ENCODE assay signal across 32 cellular contexts in the genomic region with DNA sequence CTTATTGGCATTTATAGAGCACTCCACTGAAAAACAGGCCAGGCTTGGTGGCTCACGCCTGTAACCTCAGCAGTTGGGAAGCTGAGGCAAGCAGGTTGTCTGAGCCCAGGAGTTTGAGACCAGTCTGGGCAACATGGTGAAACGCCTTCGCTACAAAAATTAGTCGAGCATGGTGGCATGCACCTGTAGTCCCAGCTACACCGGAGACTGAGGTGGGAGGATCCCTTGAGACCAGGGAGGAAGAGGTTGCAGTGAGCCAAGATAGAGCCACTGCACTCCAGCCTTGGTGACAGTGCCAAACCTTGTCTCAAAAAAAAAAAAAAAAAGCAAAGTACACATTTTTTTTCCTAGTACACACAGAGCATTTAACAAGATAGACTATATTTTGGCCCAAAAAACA.
"Had no signal": no experiment of that assay in that cellular context is flagged by ENCODE, and none has a peak within 500 bp of the region (broad histone marks: within the 10 kb centered on the region; RNA-seq: fewer than 3 reads in every experiment).

No MANE protein-coding gene starts in this region.

- H3K9me2 ChIP-seq: SK-N-SH had no signal

- H3K9me3 ChIP-seq: MG63, SJSA1, SK-N-SH had no signal

- ATAC-seq: activated T-cell treated with anti-CD3 and anti-CD28 coated beads, Interleukin-2, amount 50 U/mL, for 4 hours; Panc1 had no signal

- H3K4me1 ChIP-seq: SJSA1 had no signal

- H3K4me2 ChIP-seq: SK-N-SH had no signal

- H3K27me3 Mint-ChIP-seq: activated CD4-positive, alpha-beta memory T cell treated with anti-CD3 and anti-CD28 coated beads for 36 hours; activated naive CD8-positive, alpha-beta T cell treated with anti-CD3 and anti-CD28 coated beads for 36 hours had no signal

- H3K27me3 ChIP-seq: brain microvascular endothelial cell, MG63, SJSA1 had no signal

- H3K4me1 Mint-ChIP-seq: activated naive CD4-positive, alpha-beta T cell treated with anti-CD3 and anti-CD28 coated beads, Interleukin-2, amount 10 ng/mL, durations not matched to agents 7 days and 5 days had no signal

- H3K9me3 Mint-ChIP-seq: activated CD4-positive, alpha-beta memory T cell treated with anti-CD3 and anti-CD28 coated beads for 36 hours; activated naive CD4-positive, alpha-beta T cell treated with anti-CD3 and anti-CD28 coated beads, Interleukin-2, amount 10 ng/mL, durations not matched to agents 7 days and 5 days; activated naive CD8-positive, alpha-beta T cell treated with anti-CD3 and anti-CD28 coated beads for 36 hours; activated T-cell treated with anti-CD3 and anti-CD28 coated beads, Interleukin-2, amount 50 U/mL, for 4 hours; activated T-helper 1 cell treated with anti-CD3 and anti-CD28 coated beads, Interleukin-12 subunit alpha, Interleukin-12 subunit beta, Interleukin-2, Interleukin-4 antibody, amounts not matched to agents 30 ng/mL and 10 ng/mL and 1 ng/mL, durations not matched to agents 14 hours and 24 hours and 36 hours; T-helper 1 cell treated with Interleukin-12 subunit alpha and Interleukin-12 subunit beta and Interleukin-4 antibody, amounts not matched to agents 30 μg/mL and 1 μg/mL, for 36 hours; T-helper 2 cell treated with Interferon-gamma antibody and Interleukin-4, amounts not matched to agents 5 μg/mL and 100 μg/mL, for 36 hours had no signal

- H3K36me3 Mint-ChIP-seq: activated CD4-positive, alpha-beta memory T cell treated with anti-CD3 and anti-CD28 coated beads for 36 hours; activated naive CD4-positive, alpha-beta T cell treated with anti-CD3 and anti-CD28 coated beads, Interleukin-2, amount 10 ng/mL, durations not matched to agents 7 days and 5 days; activated naive CD8-positive, alpha-beta T cell treated with anti-CD3 and anti-CD28 coated beads for 36 hours had no signal

- H3K27ac ChIP-seq: brain microvascular endothelial cell, SJSA1 had no signal

- H3K36me3 ChIP-seq: brain microvascular endothelial cell, MG63, SJSA1 had no signal

- DNase-seq: activated CD4-positive, alpha-beta memory T cell treated with anti-CD3 and anti-CD28 coated beads for 36 hours; activated CD4-positive, alpha-beta T cell treated with anti-CD3 and anti-CD28 coated beads for 4 hours; activated CD4-positive, alpha-beta T cell treated with anti-CD3 and anti-CD28 coated beads, Interleukin-2, amount 50 U/mL, for 1 hour; activated CD4-positive, CD25-positive, alpha-beta regulatory T cell treated with anti-CD3 and anti-CD28 coated beads, Interleukin-2, amount 50 U/mL, for 72 hours; activated CD8-positive, alpha-beta memory T cell treated with anti-CD3 and anti-CD28 coated beads, Interleukin-2, amount 50 U/mL, for 4 hours; activated gamma-delta T cell treated with Interleukin-2 at 50 U/mL for 16 hours; activated naive CD4-positive, alpha-beta T cell treated with anti-CD3 and anti-CD28 coated beads, Interleukin-2, amount 10 ng/mL, durations not matched to agents 7 days and 5 days; activated naive CD8-positive, alpha-beta T cell treated with anti-CD3 and anti-CD28 coated beads for 36 hours; activated T-cell treated with anti-CD3 and anti-CD28 coated beads for 4 hours; activated T-cell treated with anti-CD3 and anti-CD28 coated beads, Interleukin-2, amount 50 U/mL, for 4 hours; amniotic stem cell; aorta; brain microvascular endothelial cell; central memory CD4-positive, alpha-beta T cell; Kasumi-1; MG63; NCI-H1048; NCI-H1436 treated with DMSO at 0.1 percent for 48 hours; NCI-H1694 treated with DMSO at 0.1 percent for 48 hours; NCI-H2029; NCI-H2171; NCI-H510A; NCI-H526; NCI-H748 treated with DMSO at 0.1 percent for 48 hours; NK-92 treated with Interleukin-12 subunit alpha and Interleukin-12 subunit beta, amount 100 ng/mL, for 24 hours; SHP77 treated with DMSO at 0.1 percent for 48 hours; SK-N-SH had no signal

- H3K4me3 ChIP-seq: MG63, SJSA1 had no signal

- H3K27ac Mint-ChIP-seq: activated CD4-positive, alpha-beta memory T cell treated with anti-CD3 and anti-CD28 coated beads for 36 hours; activated naive CD4-positive, alpha-beta T cell treated with anti-CD3 and anti-CD28 coated beads, Interleukin-2, amount 10 ng/mL, durations not matched to agents 7 days and 5 days; activated naive CD8-positive, alpha-beta T cell treated with anti-CD3 and anti-CD28 coated beads for 36 hours; activated T-helper 1 cell treated with anti-CD3 and anti-CD28 coated beads, Interleukin-12 subunit alpha, Interleukin-12 subunit beta, Interleukin-2, Interleukin-4 antibody, amounts not matched to agents 30 ng/mL and 10 ng/mL and 1 ng/mL, durations not matched to agents 14 hours and 24 hours and 36 hours; T-helper 1 cell treated with Interleukin-12 subunit alpha and Interleukin-12 subunit beta and Interleukin-4 antibody, amounts not matched to agents 30 μg/mL and 1 μg/mL, for 36 hours; T-helper 2 cell treated with Interferon-gamma antibody and Interleukin-4, amounts not matched to agents 5 μg/mL and 100 μg/mL, for 36 hours had no signal

- H3K9ac ChIP-seq: SK-N-SH had no signal

- H3K4me3 Mint-ChIP-seq: activated CD4-positive, alpha-beta memory T cell treated with anti-CD3 and anti-CD28 coated beads for 36 hours; activated naive CD4-positive, alpha-beta T cell treated with anti-CD3 and anti-CD28 coated beads, Interleukin-2, amount 10 ng/mL, durations not matched to agents 7 days and 5 days; activated naive CD8-positive, alpha-beta T cell treated with anti-CD3 and anti-CD28 coated beads for 36 hours; activated T-cell treated with anti-CD3 and anti-CD28 coated beads, Interleukin-2, amount 50 U/mL, for 4 hours; activated T-helper 1 cell treated with anti-CD3 and anti-CD28 coated beads, Interleukin-12 subunit alpha, Interleukin-12 subunit beta, Interleukin-2, Interleukin-4 antibody, amounts not matched to agents 30 ng/mL and 10 ng/mL and 1 ng/mL, durations not matched to agents 14 hours and 24 hours and 36 hours; T-helper 1 cell treated with Interleukin-12 subunit alpha and Interleukin-12 subunit beta and Interleukin-4 antibody, amounts not matched to agents 30 μg/mL and 1 μg/mL, for 36 hours; T-helper 2 cell treated with Interferon-gamma antibody and Interleukin-4, amounts not matched to agents 5 μg/mL and 100 μg/mL, for 36 hours had no signal
